In the genomic region with DNA sequence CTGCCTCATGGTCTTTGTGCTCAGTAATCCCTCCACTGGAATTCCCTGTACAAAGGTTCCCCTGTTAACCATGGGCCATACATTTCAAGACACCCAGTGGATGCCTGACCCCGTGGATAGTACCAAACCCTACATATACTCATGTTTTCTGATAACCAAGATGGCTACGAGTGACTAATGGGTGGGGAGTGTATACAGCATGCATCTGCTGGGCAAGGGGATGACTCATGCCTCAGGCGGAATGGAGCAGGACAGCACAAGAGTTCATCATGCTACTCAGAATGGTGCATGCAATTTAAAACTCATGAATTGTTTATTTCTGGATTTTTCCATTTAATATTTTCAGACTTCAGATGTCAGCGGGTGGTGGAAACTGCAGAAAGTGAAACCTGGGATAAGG, we compare ENCODE assay signal across 16 cellular contexts. TPM values are rescaled to one million over a fixed set of nuclear protein-coding genes. Genes with fewer than 3 reads are reported as not detected.
A peak's percentile ranks its signal among the peaks of the same experiment; 100 is the strongest.
DNase-seq lines count a peak whose midpoint lies in the region; ATAC-seq, FAIRE-seq and TF ChIP-seq lines count a peak whose summit lies in the region.
"Had no signal": no experiment of that assay in that cellular context is flagged by ENCODE, and none has a peak within 500 bp of the region (broad histone marks: within the 10 kb centered on the region; RNA-seq: fewer than 3 reads in every experiment).

No MANE protein-coding gene starts in this region.

- FAIRE-seq in astrocyte (lab: Jason Lieb, UNC), result no peak

- H3K9ac ChIP-seq in astrocyte (ENCODE audit: low read length), result no peak overlapping the region

- no peaks in the 10 kb centered on the region for H4K20me1 ChIP-seq in astrocyte (ENCODE audit: insufficient read depth, low read length)

- H3K27ac ChIP-seq in astrocyte (ENCODE audit: low read depth, low read length), result no peak overlapping the region
- no peak overlapping the region for H3K27ac ChIP-seq in aorta (ENCODE audit: low read depth in 1 of 2, low read length in 2 of 2)
- H3K27ac ChIP-seq in WERI-Rb-1, result no peak overlapping the region
- H3K27ac ChIP-seq: VCaP had no signal

- intact Hi-C loops in aorta (cut with DNase I), result no loop called here

- DNase-seq in COLO668 (lab: John Stamatoyannopoulos, UW; ENCODE audit: unreplicated experiment) (peak; percentile 54), HT1080 (ENCODE audit: low read depth) (peak; percentile 83), astrocyte (ENCODE audit: low read depth) (peak; percentile 52), kidney epithelial cell (ENCODE audit: low read depth) (peak; percentile 48), aorta (no peak), NCI-H2107 (lab: John Stamatoyannopoulos, UW) (no peak), WERI-Rb-1 (no peak)
- DNase-seq: CD4-positive, CD25-positive, alpha-beta regulatory T cell; glutamatergic neuron; KG1; naive thymus-derived CD8-positive, alpha-beta T cell; NCI-H1930; NCI-H82 had no signal

- no peaks in the 10 kb centered on the region for H3K79me2 ChIP-seq in astrocyte (ENCODE audit: insufficient read depth, low read length)

- H3K27me3 ChIP-seq in astrocyte (ENCODE audit: insufficient read depth, low read length), result peaks cover 3% of the 10 kb centered on the region
- H3K27me3 ChIP-seq in kidney epithelial cell (ENCODE audit: control insufficient read depth, insufficient read depth, low read length), result no peaks in the 10 kb centered on the region
- peaks cover 0 to 1% of the 10 kb centered on the region in 2 donors for H3K27me3 ChIP-seq in aorta (ENCODE audit: control insufficient read depth in 1 of 2, insufficient read depth in 2 of 2, low read length in 1 of 2)
- H3K27me3 ChIP-seq in WERI-Rb-1 (ENCODE audit: insufficient read depth, low read depth, severe bottlenecking), result peaks cover 95% of the 10 kb centered on the region

- peaks cover 7% of the 10 kb centered on the region for H3K4me1 Mint-ChIP-seq in astrocyte (ENCODE audit: low read depth, unreplicated experiment)
- H3K4me1 Mint-ChIP-seq: CD4-positive, CD25-positive, alpha-beta regulatory T cell; naive thymus-derived CD8-positive, alpha-beta T cell had no signal

- peak overlapping the region; percentile 68 for H3K27ac Mint-ChIP-seq in astrocyte (ENCODE audit: unreplicated experiment)
- H3K27ac Mint-ChIP-seq: CD4-positive, CD25-positive, alpha-beta regulatory T cell; dendritic cell treated with granulocyte-macrophage colony-stimulating factor and Interleukin-4, amounts not matched to agents 40 ng/mL and 50 ng/mL, for 4 days; naive thymus-derived CD8-positive, alpha-beta T cell had no signal

- peaks cover 4% of the 10 kb centered on the region for H3K9me3 Mint-ChIP-seq in astrocyte (ENCODE audit: unreplicated experiment)

- ATAC-seq in GM18519 (IDR thresholded peaks at IDR 0.05; ENCODE audit: low FRiP score, unreplicated experiment) (no peak), aorta (ENCODE audit: low FRiP score) (no peak)
- ATAC-seq: naive thymus-derived CD8-positive, alpha-beta T cell had no signal

- H3K4me3 Mint-ChIP-seq in astrocyte (ENCODE audit: unreplicated experiment), result no peak overlapping the region
- H3K4me3 Mint-ChIP-seq: CD4-positive, CD25-positive, alpha-beta regulatory T cell; dendritic cell treated with granulocyte-macrophage colony-stimulating factor and Interleukin-4, amounts not matched to agents 40 ng/mL and 50 ng/mL, for 4 days; naive thymus-derived CD8-positive, alpha-beta T cell had no signal

- WGBS in aorta, 2 donors, result 79 to 82% methylated on average over 4 of the region's 4 CpGs

- H3K4me1 ChIP-seq in astrocyte (ENCODE audit: insufficient read depth, low read length) (no peaks in the 10 kb centered on the region), aorta (ENCODE audit: control insufficient read depth in 1 of 2, insufficient read depth in 2 of 2, low read length in 2 of 2) (no peaks in the 10 kb centered on the region)

- TF ChIP-seq CTCF in astrocyte (IDR thresholded peaks at IDR 0.05; ENCODE audit: insufficient read depth, low read depth, low read length), result no peak
- TF ChIP-seq CTCF in kidney epithelial cell (IDR thresholded peaks at IDR 0.05; ENCODE audit: insufficient read depth, low read length, poor library complexity, severe bottlenecking), result no peak
- no peak for TF ChIP-seq CTCF in WERI-Rb-1 (IDR thresholded peaks at IDR 0.05; ENCODE audit: low read depth, low read length)

- no peak overlapping the region for H3K4me2 ChIP-seq in astrocyte (ENCODE audit: low read length)

- H3K27me3 Mint-ChIP-seq in astrocyte (ENCODE audit: low read depth, unreplicated experiment), result no peaks in the 10 kb centered on the region

- peak overlapping the region; percentile 12 for H2AFZ ChIP-seq in astrocyte (ENCODE audit: low read depth, low read length)

- H3K9me3 ChIP-seq in astrocyte (ENCODE audit: insufficient read depth, low read depth, low read length), result peaks cover 2% of the 10 kb centered on the region
- peaks cover 2% of the 10 kb centered on the region for H3K9me3 ChIP-seq in aorta (ENCODE audit: control insufficient read depth, low read length)
- H3K9me3 ChIP-seq in WERI-Rb-1 (ENCODE audit: severe bottlenecking), result peaks cover 16% of the 10 kb centered on the region

- H3K36me3 Mint-ChIP-seq in astrocyte (ENCODE audit: low read depth, unreplicated experiment), result no peaks in the 10 kb centered on the region
- H3K36me3 Mint-ChIP-seq: CD4-positive, CD25-positive, alpha-beta regulatory T cell had no signal

- no peak overlapping the region for H3K4me3 ChIP-seq in astrocyte (ENCODE audit: insufficient read depth, low read depth, low read length)
- H3K4me3 ChIP-seq in kidney epithelial cell (ENCODE audit: low read depth, low read length), result no peak overlapping the region
- H3K4me3 ChIP-seq in aorta (ENCODE audit: low read length in 2 of 2), result no peak overlapping the region
- no peak overlapping the region for H3K4me3 ChIP-seq in WERI-Rb-1 (ENCODE audit: low read depth, low read length)

- H3K36me3 ChIP-seq in astrocyte (ENCODE audit: insufficient read depth, low read length) (no peaks in the 10 kb centered on the region), kidney epithelial cell (ENCODE audit: control insufficient read depth, insufficient read depth, low read length) (no peaks in the 10 kb centered on the region), aorta (ENCODE audit: control insufficient read depth in 1 of 2, insufficient read depth in 2 of 2, low read length in 1 of 2) (no peaks in the 10 kb centered on the region), WERI-Rb-1 (no peaks in the 10 kb centered on the region)

RNA-seq across cellular contexts. Expression of a gene that starts 13.3 kb away (rescaled TPM):
- total RNA-seq in HT1080 (2014; rRNA removed; shearing (Covaris generic)), result 0.47 TPM in 1 of 2 replicates, not detected in the other
- not detected in 2 replicates for polyA plus RNA-seq in HT1080 (2015; cell fraction: cytosol; rRNA removed)
- not detected in 2 replicates for polyA plus RNA-seq in HT1080 (2015; cell fraction: nucleus; rRNA removed)
- total RNA-seq in astrocyte, result 0.22 and 0.27 TPM in 2 replicates
- 0.21 and 0.33 TPM in 2 replicates for total RNA-seq in kidney epithelial cell
- 1 to 10 TPM in 1 of 2 donors, under 1 TPM in 1; 0.62 to 6.1 TPM for total RNA-seq in aorta
- not detected for polyA plus RNA-seq in aorta

RNA-seq across cellular contexts. Expression of a gene that starts 53.6 kb away (rescaled TPM):
- total RNA-seq in HT1080 (2014; rRNA removed; shearing (Covaris generic)), result 71.9 and 113 TPM in 2 replicates
- 43.6 and 45.1 TPM in 2 replicates for polyA plus RNA-seq in HT1080 (2015; cell fraction: cytosol; rRNA removed)
- 51.2 and 52.3 TPM in 2 replicates for polyA plus RNA-seq in HT1080 (2015; cell fraction: nucleus; rRNA removed)
- total RNA-seq in astrocyte, result 29.9 and 31.8 TPM in 2 replicates
- total RNA-seq in kidney epithelial cell, result 104 and 118 TPM in 2 replicates
- 10 to 100 TPM; 27.5 to 28.9 TPM for total RNA-seq in aorta
- 10 to 100 TPM; 31.5 to 31.9 TPM for polyA plus RNA-seq in aorta

Comparison
In these comparisons a context has a peak if more than half of its experiments do, and no peak if none do; other contexts are left out.
1. DNase-seq: peak in COLO668 (single experiment), HT1080 (single experiment), astrocyte (single experiment) and kidney epithelial cell (single experiment); none in aorta (0 of 2), NCI-H2107 (single experiment) and WERI-Rb-1 (single experiment).